In genomic region chr22:42202669-42203068, GRCh38 we compare ENCODE assay signal across 10 cellular contexts.
DNase-seq lines count a peak whose midpoint lies in the region; ATAC-seq and TF ChIP-seq lines count a peak whose summit lies in the region.
"Had no signal": no experiment of that assay in that cellular context is flagged by ENCODE, and none has a peak within 500 bp of the region (broad histone marks: within the 10 kb centered on the region; RNA-seq: fewer than 3 reads in every experiment).

No MANE protein-coding gene starts in this region.

- TF ChIP-seq CTCF in vagina (IDR thresholded peaks at IDR 0.05), result no peak

- ATAC-seq in HG03342 (IDR thresholded peaks at IDR 0.05; ENCODE audit: unreplicated experiment) (no peak), GM19324 (IDR thresholded peaks at IDR 0.05; ENCODE audit: low FRiP score, unreplicated experiment) (no peak), HG03159 (IDR thresholded peaks at IDR 0.05; ENCODE audit: unreplicated experiment) (no peak)
- ATAC-seq: left cardiac atrium had no signal

- no peaks in the 10 kb centered on the region for H3K9me3 ChIP-seq in vagina

- peaks cover 8% of the 10 kb centered on the region for H3K4me1 ChIP-seq in vagina

- no peak for TF ChIP-seq POLR2A in vagina (IDR thresholded peaks at IDR 0.05)

- intact Hi-C loops in vagina (cut with DNase I), result no loop called here

- H3K27ac ChIP-seq in vagina, result no peak overlapping the region

- no peaks in the 10 kb centered on the region for H3K27me3 ChIP-seq in vagina

- H3K4me3 ChIP-seq in vagina, result no peak overlapping the region
- H3K4me3 ChIP-seq: skin epidermis had no signal

- DNase-seq in EL, result peak; percentile 36
- DNase-seq in activated CD4-positive, alpha-beta T cell treated with anti-CD3 and anti-CD28 coated beads, Interleukin-2, amount 50 U/mL, for 1 hour, result peak; percentile 57
- DNase-seq in astrocyte of the hippocampus (ENCODE audit: low read depth, low spot score), result peak; percentile 53
- peak; percentile 36 to 37 for DNase-seq in stimulated activated CD4-positive, alpha-beta T cell treated with anti-CD3 and anti-CD28 coated beads, Interleukin-1b, Interleukin-23, amount 100 ng/mL, for 4 hours (ENCODE audit: low read depth in 2 of 2)
- no peak for DNase-seq in vagina (ENCODE audit: extremely low spot score in 2 of 2)
- DNase-seq: left cardiac atrium had no signal

- no peaks in the 10 kb centered on the region for H3K36me3 ChIP-seq in vagina

Comparison
In these comparisons a context has a peak if more than half of its experiments do, and no peak if none do; other contexts are left out.
1. DNase-seq: peak in EL (single experiment), activated CD4-positive, alpha-beta T cell treated with anti-CD3 and anti-CD28 coated beads, Interleukin-2, amount 50 U/mL, for 1 hour (single experiment), astrocyte of the hippocampus (single experiment) and stimulated activated CD4-positive, alpha-beta T cell treated with anti-CD3 and anti-CD28 coated beads, Interleukin-1b, Interleukin-23, amount 100 ng/mL, for 4 hours (2 of 2); none in vagina (0 of 2).